Comparison of ENCODE assay signal across 15 cellular contexts in genomic region chr3:184954251-184954650, GRCh38.
DNase-seq lines count a peak whose midpoint lies in the region; ATAC-seq and TF ChIP-seq lines count a peak whose summit lies in the region.
"Had no signal": no experiment of that assay in that cellular context is flagged by ENCODE, and none has a peak within 500 bp of the region (broad histone marks: within the 10 kb centered on the region; RNA-seq: fewer than 3 reads in every experiment).

No MANE protein-coding gene starts in this region.

- H3K4me1 ChIP-seq in heart right ventricle (peaks cover 0 to 27% (median 14%) of the 10 kb centered on the region in 9 donors), iPS-20b (ENCODE audit: insufficient read depth, low read length) (peaks cover 13% of the 10 kb centered on the region)
- H3K4me1 ChIP-seq: BLaER1 treated with 17β-estradiol and CSF1 and Interleukin-3, amounts not matched to agents 10 nM and 100 nM; HAP-1 had no signal

- ATAC-seq in Right ventricle myocardium superior (ENCODE audit: poor library complexity) (peak; percentile 88), heart right ventricle (peak in 7 of 8 donors; percentile 55 to 95 (median 86)), GM19452 (IDR thresholded peaks at IDR 0.05; ENCODE audit: unreplicated experiment) (no peak)
- ATAC-seq: GM12878 had no signal

- WGBS in heart right ventricle, 2 donors: 41 to 58% methylated on average over 3 of the region's 3 CpGs

- peaks cover 0 to 91% (median 0%) of the 10 kb centered on the region in 9 donors for H3K36me3 ChIP-seq in heart right ventricle
- peaks cover 8% of the 10 kb centered on the region; the same call in 1 of the 2 replicates for H3K36me3 ChIP-seq in iPS-20b (ENCODE audit: insufficient read depth, low read depth, low read length)
- H3K36me3 ChIP-seq: HAP-1 had no signal

- DNase-seq in Right ventricle myocardium superior: peak; percentile 41
- no peak for DNase-seq in cardiac septum (ENCODE audit: low spot score)
- DNase-seq in heart right ventricle: peak in 1 of 2 donors; percentile 12
- no peak for DNase-seq in 8988T
- no peak for DNase-seq in NCI-H446 (lab: John Stamatoyannopoulos, UW)
- DNase-seq: ACHN; Calu3; CD4-positive, CD25-positive, alpha-beta regulatory T cell had no signal

- no peak overlapping the region for H3K4me3 ChIP-seq in heart right ventricle
- H3K4me3 ChIP-seq in iPS-20b (ENCODE audit: low read length): no peak overlapping the region
- H3K4me3 ChIP-seq: BLaER1 treated with 17β-estradiol and CSF1 and Interleukin-3, amounts not matched to agents 10 nM and 100 nM; GM12878; GM23338; HAP-1 had no signal

- H3K9ac ChIP-seq in iPS-20b (ENCODE audit: low read depth, low read length): peak overlapping the region; percentile 13; the same call in 1 of the 2 replicates
- H3K9ac ChIP-seq: BLaER1 treated with 17β-estradiol and CSF1 and Interleukin-3, amounts not matched to agents 10 nM and 100 nM had no signal

- no peak for TF ChIP-seq CTCF in heart right ventricle (IDR thresholded peaks at IDR 0.05)

- H3K9me3 ChIP-seq in heart right ventricle (no peaks in the 10 kb centered on the region), iPS-20b (ENCODE audit: insufficient read depth, low read depth, low read length) (no peaks in the 10 kb centered on the region)
- H3K9me3 ChIP-seq: BLaER1 treated with 17β-estradiol and CSF1 and Interleukin-3, amounts not matched to agents 10 nM and 100 nM; HAP-1 had no signal

- H3K27me3 ChIP-seq in heart right ventricle: no peaks in the 10 kb centered on the region
- H3K27me3 ChIP-seq in iPS-20b (ENCODE audit: insufficient read depth, low read length): no peaks in the 10 kb centered on the region
- H3K27me3 ChIP-seq: BLaER1 treated with 17β-estradiol and CSF1 and Interleukin-3, amounts not matched to agents 10 nM and 100 nM had no signal

- intact Hi-C loops in Right ventricle myocardium superior (cut with DNase I): no loop called here
- intact Hi-C loops in cardiac septum (cut with DNase I): no loop called here
- intact Hi-C loops in heart right ventricle (cut with DNase I): loop anchor here in 1 of 10 donors (10.0 kb wide), 1 partner anchor 221 kb away; no protein-coding TSS in a partner anchor

- peak overlapping the region in 2 of 10 donors; percentile 33 to 47 for H3K27ac ChIP-seq in heart right ventricle
- H3K27ac ChIP-seq in iPS-20b (ENCODE audit: low read length): no peak overlapping the region
- H3K27ac ChIP-seq: BLaER1 treated with 17β-estradiol and CSF1 and Interleukin-3, amounts not matched to agents 10 nM and 100 nM; HL-60 had no signal
